In the genomic region with DNA sequence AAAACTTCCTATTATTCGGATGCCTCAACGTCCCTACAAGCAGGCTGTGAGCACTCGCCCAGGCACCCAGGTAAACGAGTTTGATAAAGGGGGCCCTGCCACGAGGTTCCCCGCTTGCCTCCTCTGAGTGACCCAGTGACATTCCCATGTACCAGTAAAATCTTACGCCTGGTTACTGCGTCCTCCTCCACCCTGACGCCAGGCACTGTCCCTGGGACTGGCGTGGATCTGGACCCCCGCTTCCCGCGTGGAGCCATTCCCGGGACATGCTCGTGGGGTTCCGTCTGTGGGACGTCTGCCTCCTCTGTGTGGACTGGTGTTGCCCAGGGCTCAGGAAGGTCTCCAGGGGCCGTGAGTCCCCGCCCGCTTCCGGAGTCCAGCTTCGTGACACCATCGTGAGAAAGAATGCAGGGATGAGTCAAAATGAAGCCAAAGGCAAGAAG, we compare ENCODE assay signal across 8 cellular contexts. TPM values are rescaled to one million over a fixed set of nuclear protein-coding genes. Genes with fewer than 3 reads are reported as not detected.
DNase-seq lines count a peak whose midpoint lies in the region; ATAC-seq, FAIRE-seq and TF ChIP-seq lines count a peak whose summit lies in the region.

No MANE protein-coding gene starts in this region.

- H3K9me3 ChIP-seq in left lung (peaks cover 0 to 64% of the 10 kb centered on the region in 2 donors), tibial artery (peaks cover 2 to 68% (median 25%) of the 10 kb centered on the region in 3 donors)

- in situ Hi-C loops in brain microvascular endothelial cell (cut with HindIII; ENCODE audit: low pct_ligation_motif_present, low sequenced_read_pairs), result no loop called here

- peak; percentile 80 for FAIRE-seq in HTR-8/SVneo (lab: Jason Lieb, UNC)

- ATAC-seq in left lung, result peak; percentile 9
- ATAC-seq in GM19463 (IDR thresholded peaks at IDR 0.05; ENCODE audit: unreplicated experiment), result no peak

- H3K4me3 ChIP-seq in brain microvascular endothelial cell (ENCODE audit: low read depth, low read length) (peak overlapping the region; percentile 97), left lung (peak overlapping the region; percentile 93), tibial artery (peak overlapping the region; percentile 78 to 84)

- DNase-seq in EL (peak; percentile 94), HTR-8/SVneo (ENCODE audit: insufficient read length, low spot score) (peak; percentile 65), brain microvascular endothelial cell (peak; percentile 71), left lung (no peak), tibial artery (no peak), NCI-H1436 treated with DMSO at 0.1 percent for 48 hours (lab: John Stamatoyannopoulos, UW) (no peak), MV-4-11 (lab: John Stamatoyannopoulos, UW) (no peak)

- peak overlapping the region; percentile 76 for H3K27ac ChIP-seq in brain microvascular endothelial cell
- peak overlapping the region; percentile 45 to 60 for H3K27ac ChIP-seq in left lung
- peak overlapping the region; percentile 65 to 71 for H3K27ac ChIP-seq in tibial artery

- intact Hi-C loops in left lung (cut with DNase I) (no loop called here), tibial artery (cut with DNase I; ENCODE audit: low total_unique reads) (no loop called here)

- H3K36me3 ChIP-seq in brain microvascular endothelial cell (replicated peaks) (peaks cover 15% of the 10 kb centered on the region), left lung (peaks cover 0 to 14% of the 10 kb centered on the region in 2 donors), tibial artery (peaks cover 20 to 23% (median 22%) of the 10 kb centered on the region in 3 donors)

- peaks cover 7 to 12% of the 10 kb centered on the region in 2 donors for H3K4me1 ChIP-seq in left lung
- H3K4me1 ChIP-seq in tibial artery, result peaks cover 0 to 23% (median 19%) of the 10 kb centered on the region in 4 donors

- no peaks in the 10 kb centered on the region for H3K27me3 ChIP-seq in brain microvascular endothelial cell (replicated peaks)
- no peaks in the 10 kb centered on the region for H3K27me3 ChIP-seq in left lung
- H3K27me3 ChIP-seq in tibial artery, result no peaks in the 10 kb centered on the region

- TF ChIP-seq CTCF in brain microvascular endothelial cell (IDR thresholded peaks at IDR 0.05; ENCODE audit: low read depth, low read length, missing control alignments), result no peak
- TF ChIP-seq CTCF in left lung (IDR thresholded peaks at IDR 0.05), result no peak
- no peak for TF ChIP-seq CTCF in tibial artery (IDR thresholded peaks at IDR 0.05)

RNA-seq across cellular contexts. Expression of a gene that starts 0.4 kb away (rescaled TPM):
- total RNA-seq in left lung, result 1 to 10 TPM; 7.4 to 7.6 TPM

RNA-seq across cellular contexts. Expression of a gene that starts 18.6 kb away (rescaled TPM):
- 1 to 10 TPM; 4.5 TPM for total RNA-seq in left lung

RNA-seq across cellular contexts. Expression of a gene that starts 23.9 kb away (rescaled TPM):
- total RNA-seq in left lung, result 1 to 10 TPM; 4.4 to 4.7 TPM

RNA-seq across cellular contexts. Expression of a gene that starts 32.9 kb away (rescaled TPM):
- total RNA-seq in left lung, result 1 to 10 TPM; 4.9 to 5.8 TPM

RNA-seq across cellular contexts. Expression of a gene that starts 39.6 kb away (rescaled TPM):
- 1 to 10 TPM; 2.3 to 3.6 TPM for total RNA-seq in left lung

Comparison
In these comparisons a context has a peak if more than half of its experiments do, and no peak if none do; other contexts are left out.
1. DNase-seq: peak in EL (single experiment), HTR-8/SVneo (single experiment) and brain microvascular endothelial cell (single experiment); none in left lung (0 of 2), tibial artery (0 of 2), NCI-H1436 treated with DMSO at 0.1 percent for 48 hours (single experiment) and MV-4-11 (single experiment).
2. Peak in every context shown above with its lines, with median percentiles within 50 percentile points of each other: H3K27ac ChIP-seq and H3K4me3 ChIP-seq.